In genomic region chr4:129481107-129481506, GRCh38 we compare ENCODE assay signal across 8 cellular contexts.
"Had no signal": no experiment of that assay in that cellular context is flagged by ENCODE, and none has a peak within 500 bp of the region (broad histone marks: within the 10 kb centered on the region; RNA-seq: fewer than 3 reads in every experiment).

No MANE protein-coding gene starts in this region.

- ATAC-seq: GM12878 had no signal

- H3K4me3 ChIP-seq: GM12878 had no signal

- DNase-seq: GDM1, GF-D8 had no signal

- FAIRE-seq: G401.6, GM12878, GM12891, GM12892, GM18507, GM19239 had no signal
